In the genomic region with DNA sequence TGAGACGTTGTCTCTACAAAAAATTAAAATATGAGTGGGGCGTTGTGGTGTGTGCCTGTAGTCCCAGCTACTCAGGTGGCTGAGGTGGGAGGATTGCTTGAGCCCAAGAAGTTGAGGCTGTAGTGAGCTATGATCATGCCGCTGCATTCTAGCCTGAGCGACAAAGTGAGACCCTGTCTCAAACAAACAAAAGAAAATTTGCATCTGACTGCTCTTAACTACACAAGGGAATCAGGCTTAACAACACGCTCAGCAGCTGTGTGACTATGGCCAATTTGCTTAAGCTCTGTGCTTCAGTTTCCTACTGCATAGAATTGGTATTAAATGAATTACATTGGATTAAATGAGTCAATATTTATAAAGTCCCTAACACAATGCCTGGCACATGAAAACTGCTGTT, we compare ENCODE assay signal across 25 cellular contexts. TPM values are rescaled to one million over a fixed set of nuclear protein-coding genes. Genes with fewer than 3 reads are reported as not detected.
"Had no signal": no experiment of that assay in that cellular context is flagged by ENCODE, and none has a peak within 500 bp of the region (broad histone marks: within the 10 kb centered on the region; RNA-seq: fewer than 3 reads in every experiment).

No MANE protein-coding gene starts in this region.

- H3K36me3 ChIP-seq: breast epithelium had no signal

- H3K9me3 Mint-ChIP-seq: activated naive CD4-positive, alpha-beta T cell treated with anti-CD3 and anti-CD28 coated beads for 36 hours; activated naive CD8-positive, alpha-beta T cell treated with anti-CD3 and anti-CD28 coated beads, Interleukin-2, amount 10 ng/mL, durations not matched to agents 7 days and 5 days; central memory CD8-positive, alpha-beta T cell; effector memory CD8-positive, alpha-beta T cell; naive thymus-derived CD4-positive, alpha-beta T cell; neural crest cell; stimulated activated memory B cell treated with anti-CD40 and anti-IgM and Interleukin-4, amounts not matched to agents 10 μg/mL and 1 μg/mL and 100 μg/mL, for 72 hours; T-cell; type B pancreatic cell had no signal

- DNase-seq: activated CD4-positive, alpha-beta T cell treated with anti-CD3 and anti-CD28 coated beads for 36 hours; activated CD4-positive, alpha-beta T cell treated with anti-CD3 and anti-CD28 coated beads, Interleukin-2, amount 50 U/mL, for 4 hours; activated CD8-positive, alpha-beta memory T cell treated with anti-CD3 and anti-CD28 coated beads for 24 hours; activated CD8-positive, alpha-beta memory T cell treated with anti-CD3 and anti-CD28 coated beads, Interleukin-2, amount 50 U/mL, for 4 hours; activated naive CD4-positive, alpha-beta T cell treated with anti-CD3 and anti-CD28 coated beads for 36 hours; activated naive CD8-positive, alpha-beta T cell treated with anti-CD3 and anti-CD28 coated beads, Interleukin-2, amount 10 ng/mL, durations not matched to agents 7 days and 5 days; activated T-cell treated with anti-CD3 and anti-CD28 coated beads, Interleukin-2, amount 50 U/mL, for 48 hours; amniotic stem cell; effector memory CD8-positive, alpha-beta T cell; heart left ventricle; lower lobe of right lung; naive thymus-derived CD4-positive, alpha-beta T cell; sigmoid colon; stimulated activated CD4-positive, alpha-beta T cell treated with anti-CD3 and anti-CD28 coated beads, Interleukin-15, amount 100 ng/mL, for 24 hours; T-cell; WERI-Rb-1 had no signal

- H3K27me3 ChIP-seq: breast epithelium, heart left ventricle, sigmoid colon had no signal

- H3K4me3 Mint-ChIP-seq: activated CD4-positive, alpha-beta T cell treated with anti-CD3 and anti-CD28 coated beads for 36 hours; activated naive CD4-positive, alpha-beta T cell treated with anti-CD3 and anti-CD28 coated beads for 36 hours; activated naive CD8-positive, alpha-beta T cell treated with anti-CD3 and anti-CD28 coated beads, Interleukin-2, amount 10 ng/mL, durations not matched to agents 7 days and 5 days; central memory CD8-positive, alpha-beta T cell; effector memory CD8-positive, alpha-beta T cell; naive thymus-derived CD4-positive, alpha-beta T cell; neural crest cell; stimulated activated memory B cell treated with anti-CD40 and anti-IgM and Interleukin-4, amounts not matched to agents 10 μg/mL and 1 μg/mL and 100 μg/mL, for 72 hours; T-cell; type B pancreatic cell had no signal

- H3K4me1 Mint-ChIP-seq: activated naive CD8-positive, alpha-beta T cell treated with anti-CD3 and anti-CD28 coated beads, Interleukin-2, amount 10 ng/mL, durations not matched to agents 7 days and 5 days; neural crest cell had no signal

- H3K4me2 ChIP-seq: smooth muscle cell had no signal

- H3K4me3 ChIP-seq: breast epithelium, heart left ventricle, lower lobe of right lung, sigmoid colon, smooth muscle cell, thoracic aorta had no signal

- H3K9me3 ChIP-seq: breast epithelium, heart left ventricle, lower lobe of right lung, sigmoid colon, thoracic aorta had no signal

- H3K4me1 ChIP-seq: breast epithelium, lower lobe of right lung, sigmoid colon had no signal

- H3K27ac Mint-ChIP-seq: activated CD4-positive, alpha-beta T cell treated with anti-CD3 and anti-CD28 coated beads for 36 hours; activated naive CD4-positive, alpha-beta T cell treated with anti-CD3 and anti-CD28 coated beads for 36 hours; activated naive CD8-positive, alpha-beta T cell treated with anti-CD3 and anti-CD28 coated beads, Interleukin-2, amount 10 ng/mL, durations not matched to agents 7 days and 5 days; effector memory CD8-positive, alpha-beta T cell; stimulated activated memory B cell treated with anti-CD40 and anti-IgM and Interleukin-4, amounts not matched to agents 10 μg/mL and 1 μg/mL and 100 μg/mL, for 72 hours; T-cell; type B pancreatic cell had no signal

- ATAC-seq: activated CD4-positive, alpha-beta T cell treated with anti-CD3 and anti-CD28 coated beads for 36 hours; effector memory CD8-positive, alpha-beta T cell; heart left ventricle; left lobe of liver; lower lobe of right lung; naive thymus-derived CD4-positive, alpha-beta T cell; stimulated activated memory B cell treated with anti-CD40 and anti-IgM and Interleukin-4, amounts not matched to agents 10 μg/mL and 1 μg/mL and 100 μg/mL, for 72 hours; T-cell had no signal

- H3K27ac ChIP-seq: breast epithelium, heart left ventricle, lower lobe of right lung, sigmoid colon, thoracic aorta, WERI-Rb-1 had no signal

- H3K27me3 Mint-ChIP-seq: activated CD4-positive, alpha-beta T cell treated with anti-CD3 and anti-CD28 coated beads for 36 hours; activated naive CD8-positive, alpha-beta T cell treated with anti-CD3 and anti-CD28 coated beads, Interleukin-2, amount 10 ng/mL, durations not matched to agents 7 days and 5 days; central memory CD8-positive, alpha-beta T cell; effector memory CD8-positive, alpha-beta T cell; naive thymus-derived CD4-positive, alpha-beta T cell; stimulated activated memory B cell treated with anti-CD40 and anti-IgM and Interleukin-4, amounts not matched to agents 10 μg/mL and 1 μg/mL and 100 μg/mL, for 72 hours; T-cell; type B pancreatic cell had no signal

RNA-seq across cellular contexts. Expression of a gene that starts 47.2 kb away (rescaled TPM):
- total RNA-seq: fibroblast of villous mesenchyme had no signal
